8 cellular contexts compared by ENCODE assay signal in the genomic region with DNA sequence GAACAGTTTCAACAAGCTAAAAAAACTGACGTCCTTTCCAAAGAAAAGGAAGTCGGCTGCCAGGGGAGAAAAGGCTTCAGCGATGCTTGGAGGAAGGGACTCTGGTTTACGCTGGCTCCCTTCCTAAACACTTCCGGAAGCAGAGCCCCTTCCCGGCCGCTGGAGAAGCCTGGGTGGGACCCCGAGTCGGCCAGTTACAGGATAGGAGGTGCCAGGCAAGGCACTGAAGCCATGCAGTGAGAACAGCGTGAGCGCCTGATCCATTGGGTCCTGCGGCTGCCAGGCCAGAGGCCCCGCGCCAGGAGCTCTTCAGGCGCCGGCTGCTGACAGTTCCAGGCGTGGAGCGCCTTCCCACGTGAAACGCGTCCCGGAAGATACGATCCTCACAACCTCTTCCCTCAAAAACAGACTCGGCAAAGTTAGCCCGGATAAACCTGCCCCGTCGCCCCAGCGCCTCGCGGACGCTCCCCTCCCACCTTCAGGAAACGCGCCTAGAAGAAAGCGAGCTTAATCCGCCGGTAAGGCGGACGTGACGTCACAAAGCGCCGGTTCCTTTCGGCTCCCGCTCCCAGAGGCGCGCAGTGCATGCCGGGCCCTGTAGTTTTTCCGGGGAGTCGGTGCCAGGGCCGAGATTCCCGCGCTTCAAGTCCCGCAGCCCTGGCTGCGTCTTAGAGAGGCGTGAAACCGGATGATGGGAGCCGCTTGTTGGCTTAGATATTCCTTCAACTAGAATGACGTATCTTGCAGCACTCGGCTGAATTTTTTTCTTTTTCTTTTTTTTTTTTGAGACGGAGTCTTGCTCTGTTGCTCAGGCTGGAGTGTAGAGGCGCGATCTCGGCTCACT. TPM values are rescaled to one million over a fixed set of nuclear protein-coding genes. Genes with fewer than 3 reads are reported as not detected.
DNase-seq lines count a peak whose midpoint lies in the region; ATAC-seq, FAIRE-seq and TF ChIP-seq lines count a peak whose summit lies in the region.

A gene with protein sequence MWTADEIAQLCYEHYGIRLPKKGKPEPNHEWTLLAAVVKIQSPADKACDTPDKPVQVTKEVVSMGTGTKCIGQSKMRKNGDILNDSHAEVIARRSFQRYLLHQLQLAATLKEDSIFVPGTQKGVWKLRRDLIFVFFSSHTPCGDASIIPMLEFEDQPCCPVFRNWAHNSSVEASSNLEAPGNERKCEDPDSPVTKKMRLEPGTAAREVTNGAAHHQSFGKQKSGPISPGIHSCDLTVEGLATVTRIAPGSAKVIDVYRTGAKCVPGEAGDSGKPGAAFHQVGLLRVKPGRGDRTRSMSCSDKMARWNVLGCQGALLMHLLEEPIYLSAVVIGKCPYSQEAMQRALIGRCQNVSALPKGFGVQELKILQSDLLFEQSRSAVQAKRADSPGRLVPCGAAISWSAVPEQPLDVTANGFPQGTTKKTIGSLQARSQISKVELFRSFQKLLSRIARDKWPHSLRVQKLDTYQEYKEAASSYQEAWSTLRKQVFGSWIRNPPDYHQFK (minus strand): TSS at position 520 of the 844 bp plus-strand sequence. CDS start 2,482 bp downstream, outside the sequence.

- intact Hi-C loops in body of pancreas (cut with DNase I) (no loop called here), sigmoid colon (cut with DNase I) (loop anchor here (1.0 to 2.0 kb wide), 7 partner anchors 24 to 1568 kb away; a partner anchor contains a TSS)

- TF ChIP-seq EP300 in sigmoid colon (IDR thresholded peaks at IDR 0.05) = peak in 2 of 4 donors; percentile 28 to 53

- FAIRE-seq in TTC549 (lab: Jason Lieb, UNC) = peak; percentile 34

- peaks cover 4 to 7% of the 10 kb centered on the region in 2 donors for H3K36me3 ChIP-seq in body of pancreas (replicated peaks in 1 of 2; ENCODE audit: insufficient read depth in 1 of 2, low read depth in 2 of 2)
- peaks cover 0 to 50% (median 13%) of the 10 kb centered on the region in 4 donors for H3K36me3 ChIP-seq in sigmoid colon

- 1% methylated on average over 39 to 59 of the region's 62 CpGs for WGBS in body of pancreas, 2 donors
- 0% methylated on average over 62 of the region's 62 CpGs for WGBS in sigmoid colon, 2 donors

- H3K4me3 ChIP-seq in body of pancreas (peak within 1 kb of the TSS; percentile 54 to 57), sigmoid colon (peak within 1 kb of the TSS; percentile 59 to 68 (median 63))

- peak; percentile 88 for ATAC-seq in GM18520 (IDR thresholded peaks at IDR 0.05; ENCODE audit: unreplicated experiment)
- peak; percentile 88 for ATAC-seq in HG03064 (IDR thresholded peaks at IDR 0.05; ENCODE audit: low read depth, unreplicated experiment)
- ATAC-seq in body of pancreas = peak; percentile 97

- peak in 2 of 3 donors; percentile 81 to 85 for TF ChIP-seq POLR2A in body of pancreas (IDR thresholded peaks at IDR 0.05)
- TF ChIP-seq POLR2A in sigmoid colon (IDR thresholded peaks at IDR 0.05) = peak; percentile 82 to 83

- DNase-seq in NCI-H2107 treated with DMSO at 0.1 percent for 48 hours (lab: John Stamatoyannopoulos, UW; ENCODE audit: unreplicated experiment) (peak; percentile 87), body of pancreas (peak; percentile 97 to 98 (median 98)), iPS DF 19.7 (ENCODE audit: low read depth, low spot score) (peak; percentile 91), sigmoid colon (peak; percentile 99)

- H3K4me1 ChIP-seq in body of pancreas (peaks cover 12% of the 10 kb centered on the region), sigmoid colon (peaks cover 0 to 20% (median 15%) of the 10 kb centered on the region in 4 donors)

- TF ChIP-seq CTCF in 22Rv1 (IDR thresholded peaks at IDR 0.05) = no peak
- peak in 2 of 7 experiments; percentile 7 to 12 for TF ChIP-seq CTCF in body of pancreas (IDR thresholded peaks at IDR 0.05)
- no peak for TF ChIP-seq CTCF in sigmoid colon (IDR thresholded peaks at IDR 0.05)

- no peaks in the 10 kb centered on the region for H3K9me3 ChIP-seq in body of pancreas
- no peaks in the 10 kb centered on the region for H3K9me3 ChIP-seq in sigmoid colon

- no peaks in the 10 kb centered on the region for H3K27me3 ChIP-seq in body of pancreas
- H3K27me3 ChIP-seq in sigmoid colon = no peaks in the 10 kb centered on the region

- peak within 1 kb of the TSS; percentile 88 for H3K27ac ChIP-seq in 22Rv1
- H3K27ac ChIP-seq in body of pancreas = peak within 1 kb of the TSS; percentile 59 to 92 (median 79)
- H3K27ac ChIP-seq in sigmoid colon = peak within 1 kb of the TSS; percentile 85 to 92 (median 90)

RNA-seq across cellular contexts. Expression of the gene that starts here (rescaled TPM):
- 10 to 100 TPM; 12.9 to 14.8 TPM for total RNA-seq in body of pancreas
- total RNA-seq in sigmoid colon = 10 to 100 TPM; 21.7 to 38.5 (median 28.8) TPM
- 10 to 100 TPM; 10.2 to 23.5 (median 14.8) TPM for polyA plus RNA-seq in sigmoid colon

Comparison
In these comparisons a context has a peak if more than half of its experiments do, and no peak if none do; other contexts are left out.
1. Peak in every context shown above with its lines: DNase-seq, ATAC-seq, H3K4me3 ChIP-seq and H3K27ac ChIP-seq.